Comparison of ENCODE assay signal across 1 cellular context in genomic region chr17:75783803-75784472, GRCh38.
A peak's percentile ranks its signal among the peaks of the same experiment; 100 is the strongest.
TF ChIP-seq lines count a peak whose summit lies in the region.

No MANE protein-coding gene starts in this region.

TF ChIP-seq in K562, 482 proteins besides CTCF, POLR2A, EP300 and RAD21 (continued from another document and continues in another):
- TF ChIP-seq ZNF592 (IDR thresholded peaks at IDR 0.05) (0 out of 2 replicates have a peak, but pooled peaks have one; percentile 21), NBN (IDR thresholded peaks at IDR 0.05; ENCODE audit: low read depth) (0 out of 2 replicates have a peak, but pooled peaks have one; percentile 14), U2AF2 (optimal IDR thresholded peaks at IDR 0.05; ENCODE audit: low read depth, low read length) (no peak), CHD2 (IDR thresholded peaks at IDR 0.05; ENCODE audit: low read depth, low read length) (no peak), ZNF282 (CRISPR knock-in tag; IDR thresholded peaks at IDR 0.05) (no peak), ZNF41 (CRISPR knock-in tag; conservative IDR thresholded peaks at IDR 0.05) (no peak), ZNF586 (CRISPR knock-in tag; conservative IDR thresholded peaks at IDR 0.05) (no peak), EZH2 (IDR thresholded peaks at IDR 0.05; ENCODE audit: borderline replicate concordance, low read depth, low read length) (no peak), ZBTB17 (CRISPR knock-in tag; IDR thresholded peaks at IDR 0.05) (peak; percentile 14; the same call in 1 of the 2 replicates), MLX (CRISPR knock-in tag; conservative IDR thresholded peaks at IDR 0.05) (0 out of 4 replicates have a peak, but pooled peaks of 1 of the 2 experiments have one; percentile 9), WHSC1 (IDR thresholded peaks at IDR 0.05; ENCODE audit: low read length) (no peak), ZNF165 (CRISPR knock-in tag; IDR thresholded peaks at IDR 0.05; ENCODE audit: borderline replicate concordance) (0 out of 2 replicates have a peak, but pooled peaks have one; percentile 7), ZNF384 (IDR thresholded peaks at IDR 0.05; ENCODE audit: low read depth, low read length) (no peak), ETS1 (conservative IDR thresholded peaks at IDR 0.05; ENCODE audit: control insufficient read depth, low read depth, low read length) (no peak), HIVEP1 (CRISPR knock-in tag; IDR thresholded peaks at IDR 0.05) (no peak), AFF4 (CRISPR knock-in tag; IDR thresholded peaks at IDR 0.05) (no peak), ZSCAN32 (CRISPR knock-in tag; IDR thresholded peaks at IDR 0.05) (peak; percentile 31; the same call in 1 of the 2 replicates), HDAC8 (tag; IDR thresholded peaks at IDR 0.05) (no peak; the same call in none of the 2 replicates), GABPA (tag; conservative IDR thresholded peaks at IDR 0.05; ENCODE audit: low read depth) (no peak), PHF20 (IDR thresholded peaks at IDR 0.05; ENCODE audit: partially characterized antibody) (no peak), LARP7 (IDR thresholded peaks at IDR 0.05) (no peak), ZNF24 (IDR thresholded peaks at IDR 0.05) (no peak), EP400 (IDR thresholded peaks at IDR 0.05) (no peak), ESRRA (IDR thresholded peaks at IDR 0.05; ENCODE audit: borderline replicate concordance, low read depth) (no peak), PHB2 (IDR thresholded peaks at IDR 0.05; ENCODE audit: low read depth) (no peak), NR4A1 (CRISPR knock-in tag; IDR thresholded peaks at IDR 0.05) (peak; percentile 85), NR4A1 (tag; IDR thresholded peaks at IDR 0.05) (0 out of 2 replicates have a peak, but pooled peaks have one; percentile 17), NCOR1 (IDR thresholded peaks at IDR 0.05) (no peak), POLR2H (tag; IDR thresholded peaks at IDR 0.05; ENCODE audit: low read depth) (no peak), CEBPB (tag; IDR thresholded peaks at IDR 0.05) (no peak), MIER1 (IDR thresholded peaks at IDR 0.05; ENCODE audit: low read depth) (no peak)
- TF ChIP-seq, protein P1, sequence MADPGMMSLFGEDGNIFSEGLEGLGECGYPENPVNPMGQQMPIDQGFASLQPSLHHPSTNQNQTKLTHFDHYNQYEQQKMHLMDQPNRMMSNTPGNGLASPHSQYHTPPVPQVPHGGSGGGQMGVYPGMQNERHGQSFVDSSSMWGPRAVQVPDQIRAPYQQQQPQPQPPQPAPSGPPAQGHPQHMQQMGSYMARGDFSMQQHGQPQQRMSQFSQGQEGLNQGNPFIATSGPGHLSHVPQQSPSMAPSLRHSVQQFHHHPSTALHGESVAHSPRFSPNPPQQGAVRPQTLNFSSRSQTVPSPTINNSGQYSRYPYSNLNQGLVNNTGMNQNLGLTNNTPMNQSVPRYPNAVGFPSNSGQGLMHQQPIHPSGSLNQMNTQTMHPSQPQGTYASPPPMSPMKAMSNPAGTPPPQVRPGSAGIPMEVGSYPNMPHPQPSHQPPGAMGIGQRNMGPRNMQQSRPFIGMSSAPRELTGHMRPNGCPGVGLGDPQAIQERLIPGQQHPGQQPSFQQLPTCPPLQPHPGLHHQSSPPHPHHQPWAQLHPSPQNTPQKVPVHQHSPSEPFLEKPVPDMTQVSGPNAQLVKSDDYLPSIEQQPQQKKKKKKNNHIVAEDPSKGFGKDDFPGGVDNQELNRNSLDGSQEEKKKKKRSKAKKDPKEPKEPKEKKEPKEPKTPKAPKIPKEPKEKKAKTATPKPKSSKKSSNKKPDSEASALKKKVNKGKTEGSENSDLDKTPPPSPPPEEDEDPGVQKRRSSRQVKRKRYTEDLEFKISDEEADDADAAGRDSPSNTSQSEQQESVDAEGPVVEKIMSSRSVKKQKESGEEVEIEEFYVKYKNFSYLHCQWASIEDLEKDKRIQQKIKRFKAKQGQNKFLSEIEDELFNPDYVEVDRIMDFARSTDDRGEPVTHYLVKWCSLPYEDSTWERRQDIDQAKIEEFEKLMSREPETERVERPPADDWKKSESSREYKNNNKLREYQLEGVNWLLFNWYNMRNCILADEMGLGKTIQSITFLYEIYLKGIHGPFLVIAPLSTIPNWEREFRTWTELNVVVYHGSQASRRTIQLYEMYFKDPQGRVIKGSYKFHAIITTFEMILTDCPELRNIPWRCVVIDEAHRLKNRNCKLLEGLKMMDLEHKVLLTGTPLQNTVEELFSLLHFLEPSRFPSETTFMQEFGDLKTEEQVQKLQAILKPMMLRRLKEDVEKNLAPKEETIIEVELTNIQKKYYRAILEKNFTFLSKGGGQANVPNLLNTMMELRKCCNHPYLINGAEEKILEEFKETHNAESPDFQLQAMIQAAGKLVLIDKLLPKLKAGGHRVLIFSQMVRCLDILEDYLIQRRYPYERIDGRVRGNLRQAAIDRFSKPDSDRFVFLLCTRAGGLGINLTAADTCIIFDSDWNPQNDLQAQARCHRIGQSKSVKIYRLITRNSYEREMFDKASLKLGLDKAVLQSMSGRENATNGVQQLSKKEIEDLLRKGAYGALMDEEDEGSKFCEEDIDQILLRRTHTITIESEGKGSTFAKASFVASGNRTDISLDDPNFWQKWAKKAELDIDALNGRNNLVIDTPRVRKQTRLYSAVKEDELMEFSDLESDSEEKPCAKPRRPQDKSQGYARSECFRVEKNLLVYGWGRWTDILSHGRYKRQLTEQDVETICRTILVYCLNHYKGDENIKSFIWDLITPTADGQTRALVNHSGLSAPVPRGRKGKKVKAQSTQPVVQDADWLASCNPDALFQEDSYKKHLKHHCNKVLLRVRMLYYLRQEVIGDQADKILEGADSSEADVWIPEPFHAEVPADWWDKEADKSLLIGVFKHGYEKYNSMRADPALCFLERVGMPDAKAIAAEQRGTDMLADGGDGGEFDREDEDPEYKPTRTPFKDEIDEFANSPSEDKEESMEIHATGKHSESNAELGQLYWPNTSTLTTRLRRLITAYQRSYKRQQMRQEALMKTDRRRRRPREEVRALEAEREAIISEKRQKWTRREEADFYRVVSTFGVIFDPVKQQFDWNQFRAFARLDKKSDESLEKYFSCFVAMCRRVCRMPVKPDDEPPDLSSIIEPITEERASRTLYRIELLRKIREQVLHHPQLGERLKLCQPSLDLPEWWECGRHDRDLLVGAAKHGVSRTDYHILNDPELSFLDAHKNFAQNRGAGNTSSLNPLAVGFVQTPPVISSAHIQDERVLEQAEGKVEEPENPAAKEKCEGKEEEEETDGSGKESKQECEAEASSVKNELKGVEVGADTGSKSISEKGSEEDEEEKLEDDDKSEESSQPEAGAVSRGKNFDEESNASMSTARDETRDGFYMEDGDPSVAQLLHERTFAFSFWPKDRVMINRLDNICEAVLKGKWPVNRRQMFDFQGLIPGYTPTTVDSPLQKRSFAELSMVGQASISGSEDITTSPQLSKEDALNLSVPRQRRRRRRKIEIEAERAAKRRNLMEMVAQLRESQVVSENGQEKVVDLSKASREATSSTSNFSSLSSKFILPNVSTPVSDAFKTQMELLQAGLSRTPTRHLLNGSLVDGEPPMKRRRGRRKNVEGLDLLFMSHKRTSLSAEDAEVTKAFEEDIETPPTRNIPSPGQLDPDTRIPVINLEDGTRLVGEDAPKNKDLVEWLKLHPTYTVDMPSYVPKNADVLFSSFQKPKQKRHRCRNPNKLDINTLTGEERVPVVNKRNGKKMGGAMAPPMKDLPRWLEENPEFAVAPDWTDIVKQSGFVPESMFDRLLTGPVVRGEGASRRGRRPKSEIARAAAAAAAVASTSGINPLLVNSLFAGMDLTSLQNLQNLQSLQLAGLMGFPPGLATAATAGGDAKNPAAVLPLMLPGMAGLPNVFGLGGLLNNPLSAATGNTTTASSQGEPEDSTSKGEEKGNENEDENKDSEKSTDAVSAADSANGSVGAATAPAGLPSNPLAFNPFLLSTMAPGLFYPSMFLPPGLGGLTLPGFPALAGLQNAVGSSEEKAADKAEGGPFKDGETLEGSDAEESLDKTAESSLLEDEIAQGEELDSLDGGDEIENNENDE (IDR thresholded peaks at IDR 0.05; ENCODE audit: low read depth, low read length), result no peak
- TF ChIP-seq, protein P2, sequence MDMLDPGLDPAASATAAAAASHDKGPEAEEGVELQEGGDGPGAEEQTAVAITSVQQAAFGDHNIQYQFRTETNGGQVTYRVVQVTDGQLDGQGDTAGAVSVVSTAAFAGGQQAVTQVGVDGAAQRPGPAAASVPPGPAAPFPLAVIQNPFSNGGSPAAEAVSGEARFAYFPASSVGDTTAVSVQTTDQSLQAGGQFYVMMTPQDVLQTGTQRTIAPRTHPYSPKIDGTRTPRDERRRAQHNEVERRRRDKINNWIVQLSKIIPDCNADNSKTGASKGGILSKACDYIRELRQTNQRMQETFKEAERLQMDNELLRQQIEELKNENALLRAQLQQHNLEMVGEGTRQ (CRISPR knock-in tag; IDR thresholded peaks at IDR 0.05), result no peak
- TF ChIP-seq, protein P3, sequence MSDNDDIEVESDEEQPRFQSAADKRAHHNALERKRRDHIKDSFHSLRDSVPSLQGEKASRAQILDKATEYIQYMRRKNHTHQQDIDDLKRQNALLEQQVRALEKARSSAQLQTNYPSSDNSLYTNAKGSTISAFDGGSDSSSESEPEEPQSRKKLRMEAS (CRISPR knock-in tag; IDR thresholded peaks at IDR 0.05), result no peak
- TF ChIP-seq, protein P4, sequence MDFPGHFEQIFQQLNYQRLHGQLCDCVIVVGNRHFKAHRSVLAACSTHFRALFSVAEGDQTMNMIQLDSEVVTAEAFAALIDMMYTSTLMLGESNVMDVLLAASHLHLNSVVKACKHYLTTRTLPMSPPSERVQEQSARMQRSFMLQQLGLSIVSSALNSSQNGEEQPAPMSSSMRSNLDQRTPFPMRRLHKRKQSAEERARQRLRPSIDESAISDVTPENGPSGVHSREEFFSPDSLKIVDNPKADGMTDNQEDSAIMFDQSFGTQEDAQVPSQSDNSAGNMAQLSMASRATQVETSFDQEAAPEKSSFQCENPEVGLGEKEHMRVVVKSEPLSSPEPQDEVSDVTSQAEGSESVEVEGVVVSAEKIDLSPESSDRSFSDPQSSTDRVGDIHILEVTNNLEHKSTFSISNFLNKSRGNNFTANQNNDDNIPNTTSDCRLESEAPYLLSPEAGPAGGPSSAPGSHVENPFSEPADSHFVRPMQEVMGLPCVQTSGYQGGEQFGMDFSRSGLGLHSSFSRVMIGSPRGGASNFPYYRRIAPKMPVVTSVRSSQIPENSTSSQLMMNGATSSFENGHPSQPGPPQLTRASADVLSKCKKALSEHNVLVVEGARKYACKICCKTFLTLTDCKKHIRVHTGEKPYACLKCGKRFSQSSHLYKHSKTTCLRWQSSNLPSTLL (IDR thresholded peaks at IDR 0.05), result no peak
